Comparison of ENCODE assay signal across 27 cellular contexts in genomic region chr2:69965756-69966447, GRCh38. TPM values are rescaled to one million over a fixed set of nuclear protein-coding genes. Genes with fewer than 3 reads are reported as not detected.
DNase-seq lines count a peak whose midpoint lies in the region; ATAC-seq, FAIRE-seq and TF ChIP-seq lines count a peak whose summit lies in the region.
"Had no signal": no experiment of that assay in that cellular context is flagged by ENCODE, and none has a peak within 500 bp of the region (broad histone marks: within the 10 kb centered on the region; RNA-seq: fewer than 3 reads in every experiment).

No MANE protein-coding gene starts in this region.

- H3K27ac Mint-ChIP-seq in activated CD4-positive, alpha-beta T cell treated with anti-CD3 and anti-CD28 coated beads, Interleukin-2, amount 10 ng/mL, durations not matched to agents 24 days and 14 days: peak overlapping the region; percentile 37
- H3K27ac Mint-ChIP-seq in activated CD4-positive, alpha-beta T cell treated with anti-CD3 and anti-CD28 coated beads for 36 hours: no peak overlapping the region
- H3K27ac Mint-ChIP-seq in dendritic cell treated with granulocyte-macrophage colony-stimulating factor and Interleukin-4, amounts not matched to agents 40 ng/mL and 50 ng/mL, for 4 days: peak overlapping the region; percentile 38
- no peak overlapping the region for H3K27ac Mint-ChIP-seq in endothelial cell (ENCODE audit: unreplicated experiment)
- H3K27ac Mint-ChIP-seq: H9 had no signal

- peaks cover 6% of the 10 kb centered on the region for H3K4me1 Mint-ChIP-seq in activated CD4-positive, alpha-beta T cell treated with anti-CD3 and anti-CD28 coated beads, Interleukin-2, amount 10 ng/mL, durations not matched to agents 24 days and 14 days
- peaks cover 3% of the 10 kb centered on the region for H3K4me1 Mint-ChIP-seq in activated CD4-positive, alpha-beta T cell treated with anti-CD3 and anti-CD28 coated beads for 36 hours
- peaks cover 16% of the 10 kb centered on the region for H3K4me1 Mint-ChIP-seq in dendritic cell treated with granulocyte-macrophage colony-stimulating factor and Interleukin-4, amounts not matched to agents 40 ng/mL and 50 ng/mL, for 4 days (ENCODE audit: low read depth)
- peaks cover 10% of the 10 kb centered on the region for H3K4me1 Mint-ChIP-seq in endothelial cell (ENCODE audit: unreplicated experiment)

- no peaks in the 10 kb centered on the region for H3K9me3 Mint-ChIP-seq in activated CD4-positive, alpha-beta T cell treated with anti-CD3 and anti-CD28 coated beads, Interleukin-2, amount 10 ng/mL, durations not matched to agents 24 days and 14 days
- H3K9me3 Mint-ChIP-seq in activated CD4-positive, alpha-beta T cell treated with anti-CD3 and anti-CD28 coated beads for 36 hours (ENCODE audit: low read depth): no peaks in the 10 kb centered on the region
- no peaks in the 10 kb centered on the region for H3K9me3 Mint-ChIP-seq in dendritic cell treated with granulocyte-macrophage colony-stimulating factor and Interleukin-4, amounts not matched to agents 40 ng/mL and 50 ng/mL, for 4 days
- H3K9me3 Mint-ChIP-seq in endothelial cell (ENCODE audit: unreplicated experiment): no peaks in the 10 kb centered on the region
- H3K9me3 Mint-ChIP-seq: H9 had no signal

- FAIRE-seq in HTR-8/SVneo (lab: Jason Lieb, UNC): peak; percentile 13
- FAIRE-seq: GM12891, GM19239, RCC 7860 had no signal

- no peak overlapping the region for H3K9ac ChIP-seq in neuronal stem cell (ENCODE audit: low read depth, low read length, poor library complexity)

- no peak overlapping the region for H3K4me3 Mint-ChIP-seq in activated CD4-positive, alpha-beta T cell treated with anti-CD3 and anti-CD28 coated beads, Interleukin-2, amount 10 ng/mL, durations not matched to agents 24 days and 14 days
- H3K4me3 Mint-ChIP-seq in activated CD4-positive, alpha-beta T cell treated with anti-CD3 and anti-CD28 coated beads for 36 hours: no peak overlapping the region
- H3K4me3 Mint-ChIP-seq in dendritic cell treated with granulocyte-macrophage colony-stimulating factor and Interleukin-4, amounts not matched to agents 40 ng/mL and 50 ng/mL, for 4 days: no peak overlapping the region
- no peak overlapping the region for H3K4me3 Mint-ChIP-seq in endothelial cell (ENCODE audit: unreplicated experiment)
- H3K4me3 Mint-ChIP-seq: H9 had no signal

- no peak for TF ChIP-seq CTCF in endothelial cell (IDR thresholded peaks at IDR 0.05; ENCODE audit: unreplicated experiment)

- POLR2A ChIA-PET in activated CD4-positive, alpha-beta T cell treated with anti-CD3 and anti-CD28 coated beads for 36 hours (lab: Charles Lee): no interaction called here

- no peak overlapping the region for H2BK5ac ChIP-seq in neuronal stem cell (ENCODE audit: low read length)

- WGBS in neuronal stem cell (ENCODE audit: extremely low coverage in 2 of 2, insufficient read length in 2 of 2, insufficient replicate concordance in 1 of 2), 2 donors: no CpG with 5 or more reads among the region's 8 CpGs

- no peak overlapping the region for H2BK15ac ChIP-seq in neuronal stem cell (ENCODE audit: low read length)

- H2BK120ac ChIP-seq in neuronal stem cell (ENCODE audit: low read depth, low read length): peak overlapping the region; percentile 61

- no peak for DNase-seq in activated CD4-positive, alpha-beta T cell treated with anti-CD3 and anti-CD28 coated beads, Interleukin-2, amount 10 ng/mL, durations not matched to agents 24 days and 14 days
- DNase-seq in activated CD4-positive, alpha-beta T cell treated with anti-CD3 and anti-CD28 coated beads for 36 hours: no peak
- DNase-seq in HTR-8/SVneo (ENCODE audit: insufficient read length, low spot score): no peak
- DNase-seq in neuronal stem cell (ENCODE audit: low spot score): no peak
- DNase-seq in NCI-H1436 (lab: John Stamatoyannopoulos, UW): no peak
- no peak for DNase-seq in endothelial cell (ENCODE audit: low spot score)
- DNase-seq: BE2C, Calu3, DMS79 treated with DMSO at 0.1 percent for 48 hours, GF-D8, H9, KBM-7, MG63, NCI-H1417, NCI-H1694 treated with DMSO at 0.1 percent for 48 hours, NCI-H2081, NCI-H2227 treated with DMSO at 0.1 percent for 48 hours, NCI-H526 treated with DMSO at 0.1 percent for 48 hours, SIG-M5 had no signal

- H3K14ac ChIP-seq in neuronal stem cell (ENCODE audit: low read length): peak overlapping the region; percentile 73

- H2AFZ ChIP-seq in neuronal stem cell (ENCODE audit: low read length): no peak overlapping the region

- H3K27ac ChIP-seq in neuronal stem cell (replicated peaks; ENCODE audit: low read length): no peak overlapping the region
- H3K27ac ChIP-seq: 22Rv1, SK-N-MC had no signal

- H4K91ac ChIP-seq in neuronal stem cell (ENCODE audit: low read depth, low read length, poor library complexity): no peak overlapping the region

- peaks cover 5% of the 10 kb centered on the region for H3K27me3 Mint-ChIP-seq in activated CD4-positive, alpha-beta T cell treated with anti-CD3 and anti-CD28 coated beads, Interleukin-2, amount 10 ng/mL, durations not matched to agents 24 days and 14 days
- H3K27me3 Mint-ChIP-seq in activated CD4-positive, alpha-beta T cell treated with anti-CD3 and anti-CD28 coated beads for 36 hours: no peaks in the 10 kb centered on the region
- no peaks in the 10 kb centered on the region for H3K27me3 Mint-ChIP-seq in dendritic cell treated with granulocyte-macrophage colony-stimulating factor and Interleukin-4, amounts not matched to agents 40 ng/mL and 50 ng/mL, for 4 days
- peaks cover 8% of the 10 kb centered on the region for H3K27me3 Mint-ChIP-seq in endothelial cell (ENCODE audit: unreplicated experiment)

- peak overlapping the region in 1 of 2 donors; percentile 52 for H3K4me3 ChIP-seq in neuronal stem cell (ENCODE audit: low read length in 2 of 2)
- H3K4me3 ChIP-seq: MG63, SK-N-MC had no signal

- no peaks in the 10 kb centered on the region for H3K36me3 Mint-ChIP-seq in activated CD4-positive, alpha-beta T cell treated with anti-CD3 and anti-CD28 coated beads, Interleukin-2, amount 10 ng/mL, durations not matched to agents 24 days and 14 days (ENCODE audit: low read depth)
- H3K36me3 Mint-ChIP-seq in activated CD4-positive, alpha-beta T cell treated with anti-CD3 and anti-CD28 coated beads for 36 hours (ENCODE audit: low read depth): peaks cover 1% of the 10 kb centered on the region
- no peaks in the 10 kb centered on the region for H3K36me3 Mint-ChIP-seq in dendritic cell treated with granulocyte-macrophage colony-stimulating factor and Interleukin-4, amounts not matched to agents 40 ng/mL and 50 ng/mL, for 4 days (ENCODE audit: low read depth)
- H3K36me3 Mint-ChIP-seq in endothelial cell (ENCODE audit: low read depth, unreplicated experiment): no peaks in the 10 kb centered on the region

- H4K8ac ChIP-seq in neuronal stem cell (ENCODE audit: low read depth, low read length): no peak overlapping the region

- no peaks in the 10 kb centered on the region for H3K36me3 ChIP-seq in neuronal stem cell (replicated peaks in 1 of 2; ENCODE audit: control insufficient read depth in 2 of 2, insufficient read depth in 2 of 2, low read length in 2 of 2)
- H3K36me3 ChIP-seq: BE2C, MG63 had no signal

- CTCF ChIA-PET in activated CD4-positive, alpha-beta T cell treated with anti-CD3 and anti-CD28 coated beads for 36 hours (lab: Charles Lee): interaction anchor here (0.6 to 0.7 kb wide), 2 partner anchors 69 to 83 kb away, joined by 3 read pairs; no protein-coding TSS in a partner anchor

- no peak for ATAC-seq in activated CD4-positive, alpha-beta T cell treated with anti-CD3 and anti-CD28 coated beads for 36 hours
- ATAC-seq in GM18505 (IDR thresholded peaks at IDR 0.05; ENCODE audit: unreplicated experiment): no peak

- peaks cover 0 to 2% (median 0%) of the 10 kb centered on the region in 3 experiments for H3K27me3 ChIP-seq in neuronal stem cell (ENCODE audit: control insufficient read depth in 3 of 3, insufficient read depth in 3 of 3, low read depth in 1 of 3, low read length in 3 of 3)
- H3K27me3 ChIP-seq: BE2C, MG63 had no signal

- no peak overlapping the region for H2BK12ac ChIP-seq in neuronal stem cell (ENCODE audit: low read length)

- no peak for TF ChIP-seq POLR2A in GM18505 (IDR thresholded peaks at IDR 0.05; ENCODE audit: borderline replicate concordance, extremely low read depth, insufficient read depth, insufficient read length)

- peaks cover 6 to 8% of the 10 kb centered on the region in 2 donors for H3K4me1 ChIP-seq in neuronal stem cell (ENCODE audit: control insufficient read depth in 2 of 2, insufficient read depth in 1 of 2, low read depth in 1 of 2, low read length in 2 of 2)
- H3K4me1 ChIP-seq: BE2C had no signal

- peak overlapping the region; percentile 74 for H2AK5ac ChIP-seq in neuronal stem cell (ENCODE audit: low read depth, low read length)

- H3K23ac ChIP-seq in neuronal stem cell (ENCODE audit: low read depth, low read length, poor library complexity): peak overlapping the region; percentile 70

- H3K79me1 ChIP-seq in neuronal stem cell (ENCODE audit: low read depth, low read length): peaks cover 1% of the 10 kb centered on the region

- H3K4me2 ChIP-seq in neuronal stem cell (ENCODE audit: insufficient read depth, low read length, poor library complexity, severe bottlenecking): no peak overlapping the region

- H3K18ac ChIP-seq in neuronal stem cell (ENCODE audit: low read length): peak overlapping the region; percentile 29

- H3K9me3 ChIP-seq in neuronal stem cell (replicated peaks in 1 of 2; ENCODE audit: control insufficient read depth in 2 of 2, insufficient read depth in 1 of 2, low read depth in 1 of 2, low read length in 2 of 2): peaks cover 0 to 2% of the 10 kb centered on the region in 2 donors
- H3K9me3 ChIP-seq: BE2C, MG63 had no signal

- H3K4ac ChIP-seq in neuronal stem cell (ENCODE audit: low read length): peak overlapping the region; percentile 80

- intact Hi-C loops in activated CD4-positive, alpha-beta T cell treated with anti-CD3 and anti-CD28 coated beads, Interleukin-2, amount 10 ng/mL, durations not matched to agents 24 days and 14 days (cut with micrococcal nuclease): no loop called here
- intact Hi-C loops in activated CD4-positive, alpha-beta T cell treated with anti-CD3 and anti-CD28 coated beads for 36 hours (cut with DNase I, micrococcal nuclease): no loop called here
- intact Hi-C loops in dendritic cell treated with granulocyte-macrophage colony-stimulating factor and Interleukin-4, amounts not matched to agents 40 ng/mL and 50 ng/mL, for 4 days (cut with micrococcal nuclease): no loop called here

RNA-seq across cellular contexts. Expression of gene ASPRV1, which starts 4.5 kb away (rescaled TPM):
- total RNA-seq in activated CD4-positive, alpha-beta T cell treated with anti-CD3 and anti-CD28 coated beads, Interleukin-2, amount 10 ng/mL, durations not matched to agents 24 days and 14 days: 0.75 and 1.4 TPM in 2 replicates
- under 1 TPM; 0.32 to 0.73 TPM for total RNA-seq in activated CD4-positive, alpha-beta T cell treated with anti-CD3 and anti-CD28 coated beads for 36 hours
- polyA plus RNA-seq in neuronal stem cell (2013, experiment 1 of 2): 0.54 TPM
- 0.75 TPM for polyA plus RNA-seq in neuronal stem cell (2013, experiment 2 of 2)
- total RNA-seq in endothelial cell (ENCODE audit: unreplicated experiment): 0.87 TPM
- total RNA-seq: NCI-H460 had no signal

RNA-seq across cellular contexts. Expression of gene MXD1, which starts 51.0 kb away (rescaled TPM):
- 11.7 and 12.6 TPM in 2 replicates for total RNA-seq in activated CD4-positive, alpha-beta T cell treated with anti-CD3 and anti-CD28 coated beads, Interleukin-2, amount 10 ng/mL, durations not matched to agents 24 days and 14 days
- total RNA-seq in activated CD4-positive, alpha-beta T cell treated with anti-CD3 and anti-CD28 coated beads for 36 hours: 10 to 100 TPM in 1 of 2 experiments, 1 to 10 TPM in 1; 6.1 to 10.6 TPM
- polyA plus RNA-seq in neuronal stem cell (2013, experiment 1 of 2): 6.9 TPM
- 6.8 TPM for polyA plus RNA-seq in neuronal stem cell (2013, experiment 2 of 2)
- 3.3 TPM for total RNA-seq in endothelial cell (ENCODE audit: unreplicated experiment)

Comparison
In these comparisons a context has a peak if more than half of its experiments do, and no peak if none do; other contexts are left out.
1. H3K27ac Mint-ChIP-seq: peak in activated CD4-positive, alpha-beta T cell treated with anti-CD3 and anti-CD28 coated beads, Interleukin-2, amount 10 ng/mL, durations not matched to agents 24 days and 14 days (single experiment) and dendritic cell treated with granulocyte-macrophage colony-stimulating factor and Interleukin-4, amounts not matched to agents 40 ng/mL and 50 ng/mL, for 4 days (single experiment); none in activated CD4-positive, alpha-beta T cell treated with anti-CD3 and anti-CD28 coated beads for 36 hours (single experiment) and endothelial cell (single experiment).